9 cellular contexts compared by ENCODE assay signal in the genomic region with DNA sequence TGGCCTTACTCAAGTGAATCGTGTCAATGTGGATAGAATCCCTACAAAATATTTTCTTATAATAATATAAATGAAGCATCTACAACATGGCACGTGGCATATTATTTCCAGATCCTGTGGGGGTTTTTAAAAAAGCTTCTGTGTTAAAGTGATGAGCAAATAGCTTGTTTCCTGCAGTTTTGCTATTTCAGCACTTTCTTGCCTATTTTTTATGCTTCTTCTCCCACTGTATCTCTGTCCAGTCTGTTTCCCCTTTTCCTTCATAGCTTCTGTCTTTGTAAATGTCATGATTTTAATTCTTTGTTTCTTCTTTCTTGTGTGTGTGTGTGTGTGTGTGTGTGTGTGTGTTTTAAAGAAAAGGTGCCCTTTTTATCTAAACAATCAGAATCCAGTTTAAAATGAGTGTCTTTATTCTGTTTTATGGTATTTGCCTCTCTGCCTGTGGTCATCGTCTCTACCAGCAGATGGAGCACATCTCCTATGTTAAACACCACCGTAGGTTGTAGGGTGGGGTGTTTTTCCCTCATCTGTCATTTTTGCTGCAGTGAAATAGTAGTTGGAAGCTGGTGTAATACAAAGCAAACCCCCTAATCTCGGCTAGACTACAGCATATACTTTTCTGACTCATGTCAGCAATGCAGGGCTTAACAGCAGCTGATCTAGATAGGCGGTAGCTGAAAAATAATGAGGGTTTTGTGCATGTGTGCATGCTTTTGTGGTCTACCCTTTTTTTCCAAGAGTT. TPM values are rescaled to one million over a fixed set of nuclear protein-coding genes. Genes with fewer than 3 reads are reported as not detected.
DNase-seq lines count a peak whose midpoint lies in the region; ATAC-seq and TF ChIP-seq lines count a peak whose summit lies in the region.
"Had no signal": no experiment of that assay in that cellular context is flagged by ENCODE, and none has a peak within 500 bp of the region (broad histone marks: within the 10 kb centered on the region; RNA-seq: fewer than 3 reads in every experiment).

No MANE protein-coding gene starts in this region.

- H3K4me2 ChIP-seq in IMR-90 (ENCODE audit: low read depth, low read length): no peak overlapping the region

- intact Hi-C loops in IMR-90 (cut with micrococcal nuclease): loop anchor here (5.0 kb wide), 1 partner anchor 229 kb away; no protein-coding TSS in a partner anchor
- intact Hi-C loops in right cardiac atrium (cut with DNase I): loop anchor here in 1 of 4 donors (10.0 kb wide), 1 partner anchor 626 kb away; no protein-coding TSS in a partner anchor

- H2AK5ac ChIP-seq in IMR-90 (ENCODE audit: low read depth, low read length): no peak overlapping the region

- dilution Hi-C loops in IMR-90 (cut with HindIII; ENCODE audit: low sequenced_read_pairs, unreplicated experiment): no loop called here

- no peak overlapping the region for H4K91ac ChIP-seq in IMR-90 (ENCODE audit: insufficient read depth, low read depth, low read length)

- H3K18ac ChIP-seq in IMR-90 (ENCODE audit: low read depth, low read length): no peak overlapping the region

- H2BK5ac ChIP-seq in IMR-90 (ENCODE audit: low read depth, low read length, poor library complexity, severe bottlenecking): no peak overlapping the region

- peaks cover 3% of the 10 kb centered on the region for H3K4me1 Mint-ChIP-seq in activated naive CD8-positive, alpha-beta T cell treated with anti-CD3 and anti-CD28 coated beads for 36 hours

- H3K9me3 Mint-ChIP-seq in activated naive CD8-positive, alpha-beta T cell treated with anti-CD3 and anti-CD28 coated beads for 36 hours: no peaks in the 10 kb centered on the region
- H3K9me3 Mint-ChIP-seq: stimulated activated naive CD8-positive, alpha-beta T cell treated with anti-CD3 and anti-CD28 coated beads, Interleukin-15, Interleukin-2, amounts not matched to agents 100 ng/mL and 50 ng/mL, for 24 hours had no signal

- TF ChIP-seq POLR2A in IMR-90 (IDR thresholded peaks at IDR 0.05; ENCODE audit: low read depth, low read length): no peak

- no peak overlapping the region for H2BK120ac ChIP-seq in IMR-90 (ENCODE audit: low read depth, low read length)

- no peak overlapping the region for H3K4ac ChIP-seq in IMR-90 (ENCODE audit: low read depth, low read length)

- peak; percentile 67 for TF ChIP-seq RAD21 in IMR-90 (IDR thresholded peaks at IDR 0.05; ENCODE audit: low read length)

- no peaks in the 10 kb centered on the region for H3K4me1 ChIP-seq in IMR-90 (ENCODE audit: control insufficient read depth, insufficient read depth, low read length)
- H3K4me1 ChIP-seq in right cardiac atrium (ENCODE audit: control insufficient read depth, insufficient read depth, low read length): no peaks in the 10 kb centered on the region

- peaks cover 10% of the 10 kb centered on the region for H3K27me3 Mint-ChIP-seq in activated naive CD8-positive, alpha-beta T cell treated with anti-CD3 and anti-CD28 coated beads for 36 hours

- no peaks in the 10 kb centered on the region for H4K20me1 ChIP-seq in IMR-90 (ENCODE audit: insufficient read depth, low read length)

- H2AFZ ChIP-seq in IMR-90 (replicated peaks; ENCODE audit: low read length, poor library complexity): no peak overlapping the region

- H4K5ac ChIP-seq in IMR-90 (ENCODE audit: low read depth, low read length): no peak overlapping the region

- no peak overlapping the region for H3K4me3 Mint-ChIP-seq in activated naive CD8-positive, alpha-beta T cell treated with anti-CD3 and anti-CD28 coated beads for 36 hours
- H3K4me3 Mint-ChIP-seq: stimulated activated naive CD8-positive, alpha-beta T cell treated with anti-CD3 and anti-CD28 coated beads, Interleukin-15, Interleukin-2, amounts not matched to agents 100 ng/mL and 50 ng/mL, for 24 hours had no signal

- H3K36me3 ChIP-seq in IMR-90 (ENCODE audit: control insufficient read depth, insufficient read depth, low read length): no peaks in the 10 kb centered on the region

- H3K9ac ChIP-seq in IMR-90 (ENCODE audit: low read depth, low read length): no peak overlapping the region

- CTCF ChIA-PET in IMR-90 (lab: Yijun Ruan, JAX): interaction anchor here (0.6 to 1.5 kb wide), 10 partner anchors 11 to 619 kb away, joined by 3 to 5 read pairs (median 3); no protein-coding TSS in a partner anchor

- POLR2A ChIA-PET in IMR-90 (lab: Charles Lee; ENCODE audit: unreplicated experiment): no interaction called here

- no peak overlapping the region for H4K8ac ChIP-seq in IMR-90 (ENCODE audit: low read depth in 2 of 2, low read length in 2 of 2)

- no peak overlapping the region for H2AK9ac ChIP-seq in IMR-90 (replicated peaks; ENCODE audit: low read depth, low read length, poor library complexity)

- H3K36me3 Mint-ChIP-seq in activated naive CD8-positive, alpha-beta T cell treated with anti-CD3 and anti-CD28 coated beads for 36 hours: no peaks in the 10 kb centered on the region

- H3K79me1 ChIP-seq in IMR-90 (ENCODE audit: low read depth in 1 of 2, low read length in 2 of 2): no peaks in the 10 kb centered on the region

- TF ChIP-seq CTCF in IMR-90 (conservative IDR thresholded peaks at IDR 0.05; ENCODE audit: low read depth, low read length): peak; percentile 63

- WGBS in IMR-90 (ENCODE audit: extremely low coverage in 2 of 2, insufficient read length in 1 of 2), 2 experiments: no CpG with 5 or more reads among the region's 6 CpGs
- 19% methylated on average over 6 of the region's 6 CpGs for WGBS in right cardiac atrium

- H3K9me1 ChIP-seq in IMR-90 (ENCODE audit: insufficient read depth, low read length): no peaks in the 10 kb centered on the region

- H3K9me3 ChIP-seq in IMR-90 (ENCODE audit: control insufficient read depth, insufficient read depth, low read length) (no peaks in the 10 kb centered on the region), right cardiac atrium (ENCODE audit: control insufficient read depth, low read length) (no peaks in the 10 kb centered on the region)

- no peaks in the 10 kb centered on the region for H3K27me3 ChIP-seq in IMR-90 (ENCODE audit: control insufficient read depth, insufficient read depth, low read length)
- no peaks in the 10 kb centered on the region for H3K27me3 ChIP-seq in right cardiac atrium (ENCODE audit: control insufficient read depth, insufficient read depth)

- no peak overlapping the region for H2BK20ac ChIP-seq in IMR-90 (ENCODE audit: low read depth, low read length)

- H3K4me3 ChIP-seq in IMR-90 (ENCODE audit: insufficient read depth, low read depth, low read length) (no peak overlapping the region), right cardiac atrium (ENCODE audit: low read length) (no peak overlapping the region)

- H3K27ac ChIP-seq in IMR-90 (ENCODE audit: insufficient read depth, low read length) (no peak overlapping the region), right cardiac atrium (ENCODE audit: low read length) (no peak overlapping the region)

- no peak overlapping the region for H3K14ac ChIP-seq in IMR-90 (replicated peaks; ENCODE audit: low read depth, low read length)

- no peak overlapping the region for H3K23ac ChIP-seq in IMR-90 (ENCODE audit: low read depth, low read length)

- DNase-seq in SKM-1 (lab: John Stamatoyannopoulos, UW; ENCODE audit: unreplicated experiment) (peak; percentile 1), SKM-1 treated with dmso at 0.1 percent for 144 hours (lab: John Stamatoyannopoulos, UW; ENCODE audit: unreplicated experiment) (no peak), IMR-90 (peak; percentile 31), right cardiac atrium (peak in 2 of 3 donors; percentile 14 to 49), NCI-H2171 (lab: John Stamatoyannopoulos, UW) (no peak)
- DNase-seq in activated naive CD8-positive, alpha-beta T cell treated with anti-CD3 and anti-CD28 coated beads for 36 hours: peak; percentile 2
- DNase-seq in stimulated activated naive CD8-positive, alpha-beta T cell treated with anti-CD3 and anti-CD28 coated beads, Interleukin-15, Interleukin-2, amounts not matched to agents 100 U/mL and 50 U/mL, for 24 hours: peak; percentile 17

- BruUV-seq in IMR-90 (replicated peaks; lab: Mats Ljungman, UMichigan): no TSS peak

- H3K27ac Mint-ChIP-seq in activated naive CD8-positive, alpha-beta T cell treated with anti-CD3 and anti-CD28 coated beads for 36 hours: no peak overlapping the region

- in situ Hi-C loops in IMR-90 (cut with MboI; ENCODE audit: low sequenced_read_pairs): loop anchor here (5.0 kb wide), 1 partner anchor 629 kb away; no protein-coding TSS in a partner anchor

- H2BK15ac ChIP-seq in IMR-90 (ENCODE audit: low read depth, low read length): no peak overlapping the region

- no peak overlapping the region for H3K56ac ChIP-seq in IMR-90 (ENCODE audit: extremely low read depth, insufficient read depth, low read length)

- ATAC-seq in GM21423 (IDR thresholded peaks at IDR 0.05; ENCODE audit: unreplicated experiment): peak; percentile 75
- peak; percentile 72 for ATAC-seq in IMR-90 (ENCODE audit: low read depth)
- peak in 1 of 2 donors; percentile 51 for ATAC-seq in right cardiac atrium
- peak; percentile 52 for ATAC-seq in stimulated activated naive CD8-positive, alpha-beta T cell treated with anti-CD3 and anti-CD28 coated beads, Interleukin-15, Interleukin-2, amounts not matched to agents 100 U/mL and 50 U/mL, for 24 hours

TF ChIP-seq in IMR-90, 13 proteins besides CTCF, POLR2A, EP300 and RAD21:
- TF ChIP-seq MAFK (IDR thresholded peaks at IDR 0.05; ENCODE audit: low read depth, low read length) (peak; percentile 69), FOS (IDR thresholded peaks at IDR 0.05; ENCODE audit: low read depth, low read length) (no peak), SMC3 (IDR thresholded peaks at IDR 0.05; ENCODE audit: low read depth, low read length) (peak; percentile 66)

RNA-seq across cellular contexts. Expression of a gene that starts 33.1 kb away (rescaled TPM):
- total RNA-seq in IMR-90 (2012; rRNA removed) (not detected in 2 replicates), right cardiac atrium (not detected)
- polyA plus RNA-seq in IMR-90 (2012; rRNA removed) (not detected in 2 replicates), right cardiac atrium (not detected)
- not detected in 2 replicates for polyA plus RNA-seq in IMR-90 (2012; cell fraction: cytosol; rRNA removed)
- polyA plus RNA-seq in IMR-90 (2012; cell fraction: nucleus; rRNA removed; ENCODE audit: low replicate concordance): not detected in 2 replicates
- total RNA-seq in activated naive CD8-positive, alpha-beta T cell treated with anti-CD3 and anti-CD28 coated beads for 36 hours: not detected

Comparison
In these comparisons a context has a peak if more than half of its experiments do, and no peak if none do; other contexts are left out.
1. DNase-seq: peak in SKM-1 (single experiment), IMR-90 (single experiment), activated naive CD8-positive, alpha-beta T cell treated with anti-CD3 and anti-CD28 coated beads for 36 hours (single experiment), right cardiac atrium (2 of 3) and stimulated activated naive CD8-positive, alpha-beta T cell treated with anti-CD3 and anti-CD28 coated beads, Interleukin-15, Interleukin-2, amounts not matched to agents 100 U/mL and 50 U/mL, for 24 hours (single experiment); none in SKM-1 treated with dmso at 0.1 percent for 144 hours (single experiment) and NCI-H2171 (single experiment).